Comparison of ENCODE assay signal across 7 cellular contexts in genomic region chr5:32390819-32391591, GRCh38. TPM values are rescaled to one million over a fixed set of nuclear protein-coding genes. Genes with fewer than 3 reads are reported as not detected.
DNase-seq lines count a peak whose midpoint lies in the region; ATAC-seq lines count a peak whose summit lies in the region.

No MANE protein-coding gene starts in this region.

- no peak for ATAC-seq in stimulated activated effector memory CD8-positive, alpha-beta T cell treated with anti-CD3 and anti-CD28 coated beads, Interleukin-12 subunit alpha, Interleukin-12 subunit beta, amount 100 ng/mL, for 72 hours
- ATAC-seq in GM18861 (IDR thresholded peaks at IDR 0.05; ENCODE audit: unreplicated experiment) (no peak), GM21825 (IDR thresholded peaks at IDR 0.05; ENCODE audit: unreplicated experiment) (no peak)

- no peaks in the 10 kb centered on the region for H3K9me3 Mint-ChIP-seq in stimulated activated effector memory CD8-positive, alpha-beta T cell treated with anti-CD3 and anti-CD28 coated beads, Interleukin-12 subunit alpha, Interleukin-12 subunit beta, amount 100 ng/mL, for 72 hours

- peaks cover 100% of the 10 kb centered on the region for H3K36me3 Mint-ChIP-seq in stimulated activated effector memory CD8-positive, alpha-beta T cell treated with anti-CD3 and anti-CD28 coated beads, Interleukin-12 subunit alpha, Interleukin-12 subunit beta, amount 100 ng/mL, for 72 hours

- no peak overlapping the region for H3K4me3 Mint-ChIP-seq in stimulated activated effector memory CD8-positive, alpha-beta T cell treated with anti-CD3 and anti-CD28 coated beads, Interleukin-12 subunit alpha, Interleukin-12 subunit beta, amount 100 ng/mL, for 72 hours

- in situ Hi-C loops in SK-MEL-5 (cut with HindIII; ENCODE audit: low pct_unique_long_range_greater_than_20kb, low sequenced_read_pairs): no loop called here

- DNase-seq in HPDE6-E6E7 (ENCODE audit: extremely low spot score) (peak; percentile 60), SK-MEL-5 (ENCODE audit: low read depth, low spot score) (peak; percentile 39), fibroblast of the conjunctiva (ENCODE audit: low read depth) (peak; percentile 97), C1 segment of cervical spinal cord (lab: John Stamatoyannopoulos, UW) (no peak)
- no peak for DNase-seq in stimulated activated effector memory CD8-positive, alpha-beta T cell treated with anti-CD3 and anti-CD28 coated beads, Interleukin-12 subunit alpha, Interleukin-12 subunit beta, amount 100 ng/mL, for 72 hours (ENCODE audit: low spot score in 2 of 2)

- H3K4me1 Mint-ChIP-seq in stimulated activated effector memory CD8-positive, alpha-beta T cell treated with anti-CD3 and anti-CD28 coated beads, Interleukin-12 subunit alpha, Interleukin-12 subunit beta, amount 100 ng/mL, for 72 hours: peaks cover 19% of the 10 kb centered on the region

- H3K27ac Mint-ChIP-seq in stimulated activated effector memory CD8-positive, alpha-beta T cell treated with anti-CD3 and anti-CD28 coated beads, Interleukin-12 subunit alpha, Interleukin-12 subunit beta, amount 100 ng/mL, for 72 hours: peak overlapping the region; percentile 49

RNA-seq across cellular contexts. Expression of gene ZFR, which starts 53.5 kb away (rescaled TPM):
- total RNA-seq in SK-MEL-5 (2014; rRNA removed; shearing (Covaris generic)): 105 TPM in 2 replicates
- polyA plus RNA-seq in SK-MEL-5 (2015; cell fraction: cytosol; rRNA removed): 68.8 and 88.5 TPM in 2 replicates
- 63.3 and 63.8 TPM in 2 replicates for polyA plus RNA-seq in SK-MEL-5 (2015; cell fraction: nucleus; rRNA removed)

Comparison
In these comparisons a context has a peak if more than half of its experiments do, and no peak if none do; other contexts are left out.
1. DNase-seq: peak in HPDE6-E6E7 (single experiment), SK-MEL-5 (single experiment) and fibroblast of the conjunctiva (single experiment); none in stimulated activated effector memory CD8-positive, alpha-beta T cell treated with anti-CD3 and anti-CD28 coated beads, Interleukin-12 subunit alpha, Interleukin-12 subunit beta, amount 100 ng/mL, for 72 hours (0 of 2) and C1 segment of cervical spinal cord (0 of 14).